Comparison of ENCODE assay signal across 1 cellular context in genomic region chr6:68652117-68652536, GRCh38.
TF ChIP-seq lines count a peak whose summit lies in the region.

No MANE protein-coding gene starts in this region.

TF ChIP-seq in H1, 55 proteins besides CTCF, POLR2A, EP300 and RAD21:
- TF ChIP-seq NRF1 (IDR thresholded peaks at IDR 0.05; ENCODE audit: low read depth, low read length) = no peak
- no peak for TF ChIP-seq BCL11A (IDR thresholded peaks at IDR 0.05; ENCODE audit: low read depth in 2 of 2, low read length in 2 of 2)
- TF ChIP-seq KDM1A (IDR thresholded peaks at IDR 0.05; ENCODE audit: borderline replicate concordance, low read length) = no peak
- no peak for TF ChIP-seq FOSL1 (IDR thresholded peaks at IDR 0.05; ENCODE audit: insufficient read depth, low read depth, low read length)
- no peak for TF ChIP-seq KDM5A (IDR thresholded peaks at IDR 0.05; ENCODE audit: low read length)
- no peak for TF ChIP-seq SUZ12 (IDR thresholded peaks at IDR 0.05; ENCODE audit: low read length)
- no peak for TF ChIP-seq TAF1 (IDR thresholded peaks at IDR 0.05; ENCODE audit: low read depth, low read length)
- TF ChIP-seq E2F6 (IDR thresholded peaks at IDR 0.05) = no peak
- TF ChIP-seq CREB1 (IDR thresholded peaks at IDR 0.05) = no peak
- TF ChIP-seq CTBP2 (IDR thresholded peaks at IDR 0.05; ENCODE audit: borderline replicate concordance, insufficient read depth, insufficient read length, low read length) = no peak
- TF ChIP-seq ZNF274 (IDR thresholded peaks at IDR 0.05; ENCODE audit: borderline replicate concordance, extremely low read depth, low read length) = no peak
